8 cellular contexts compared by ENCODE assay signal in the genomic region with DNA sequence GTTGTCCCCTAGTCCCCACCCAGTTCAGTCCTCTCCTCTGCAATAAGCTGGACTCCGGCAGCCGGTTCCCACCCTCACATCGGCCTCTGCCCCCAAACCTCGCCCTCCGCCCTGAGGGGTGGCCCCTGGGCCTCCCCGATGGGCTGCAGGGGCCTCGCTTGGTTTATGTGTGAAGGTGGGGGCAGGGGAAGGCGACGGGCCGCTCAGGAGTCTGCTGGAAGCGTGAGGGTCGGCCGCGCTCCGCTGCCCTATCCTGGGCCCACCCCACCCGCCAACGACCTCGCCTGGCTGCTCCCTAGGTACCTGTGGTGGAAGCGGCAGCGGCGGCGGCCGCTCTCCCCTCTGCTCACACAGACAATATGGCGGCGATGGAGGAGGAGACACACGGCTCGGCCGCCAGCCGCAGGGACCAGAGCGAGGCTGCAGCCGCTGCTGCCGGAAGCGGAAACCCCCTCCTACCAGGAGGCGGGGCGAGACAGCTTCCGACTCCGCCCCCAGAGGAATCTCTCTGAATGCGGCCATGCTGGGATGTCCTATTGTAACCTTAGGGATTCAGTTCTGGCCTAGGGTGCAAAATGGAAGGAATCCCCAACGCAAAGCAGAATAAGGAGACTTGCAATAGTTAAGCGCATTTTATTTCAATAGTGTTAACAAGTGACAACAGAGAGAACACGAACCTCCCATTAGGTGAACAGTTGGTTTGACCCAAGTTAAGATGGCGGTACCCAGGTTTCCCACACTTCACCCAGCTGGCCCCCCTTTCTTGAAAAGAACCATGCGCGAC. TPM values are rescaled to one million over a fixed set of nuclear protein-coding genes. Genes with fewer than 3 reads are reported as not detected.
DNase-seq lines count a peak whose midpoint lies in the region; ATAC-seq and TF ChIP-seq lines count a peak whose summit lies in the region.

A gene (minus strand): TSS at position 422 of the 784 bp plus-strand sequence. CDS start 35,239 bp downstream, outside the sequence.

- peaks cover 44% of the 10 kb centered on the region for H4K20me1 ChIP-seq in smooth muscle cell (ENCODE audit: low read depth)

- H3K27ac ChIP-seq in AG04450 (ENCODE audit: low read depth, low read length) (peak within 1 kb of the TSS; percentile 74), smooth muscle cell (ENCODE audit: low read depth) (peak within 1 kb of the TSS; percentile 71)

- peak within 1 kb of the TSS; percentile 97 for H3K9ac ChIP-seq in smooth muscle cell (ENCODE audit: low read depth)

- peak within 1 kb of the TSS; percentile 94 for H2AFZ ChIP-seq in smooth muscle cell (ENCODE audit: low read depth)

- H3K4me2 ChIP-seq in smooth muscle cell: peak within 1 kb of the TSS; percentile 87

- TF ChIP-seq CTCF in AG04450 (IDR thresholded peaks at IDR 0.05; ENCODE audit: low read depth, low read length) (no peak), WTC11 (IDR thresholded peaks at IDR 0.05) (no peak), cardiac fibroblast (IDR thresholded peaks at IDR 0.05; ENCODE audit: low read depth, low read length) (no peak), smooth muscle cell (IDR thresholded peaks at IDR 0.05; ENCODE audit: borderline replicate concordance, insufficient read depth, poor library complexity, severe bottlenecking) (no peak)

- POLR2A ChIA-PET in AG04450 (lab: Yijun Ruan, JAX) (interaction anchor here (0.5 to 1.3 kb wide), 6 partner anchors 9 to 109 kb away, joined by 3 to 5 read pairs (median 3); no protein-coding TSS in a partner anchor), WTC11 (lab: Charles Lee) (interaction anchor here (0.6 to 1.6 kb wide), 10 partner anchors 8 to 161 kb away, joined by 3 to 6 read pairs (median 4); no protein-coding TSS in a partner anchor)

- H3F3A ChIP-seq in smooth muscle cell (ENCODE audit: low read depth): no peaks in the 10 kb centered on the region

- peaks cover 6% of the 10 kb centered on the region for H3K9me3 ChIP-seq in AG04450 (ENCODE audit: control insufficient read depth, insufficient read depth, low read length)
- no peaks in the 10 kb centered on the region for H3K9me3 ChIP-seq in smooth muscle cell (replicated peaks; ENCODE audit: low read depth)

- H3K79me2 ChIP-seq in smooth muscle cell (ENCODE audit: low read depth): peaks cover 49% of the 10 kb centered on the region

- H3K4me1 Mint-ChIP-seq in WTC11: peaks cover 47% of the 10 kb centered on the region

- DNase-seq in AG04450 (ENCODE audit: low read depth, low spot score) (peak; percentile 85), NCI-H226 (peak; percentile 71), WTC11 (ENCODE audit: low spot score) (peak; percentile 96), cardiac fibroblast (ENCODE audit: low read depth in 2 of 2) (peak; percentile 96 to 97), iPS-NIHi7 (ENCODE audit: extremely low spot score) (peak; percentile 98), smooth muscle cell (lab: John Stamatoyannopoulos, UW; ENCODE audit: unreplicated experiment) (peak; percentile 70)

- H3K27ac Mint-ChIP-seq in WTC11: peak within 1 kb of the TSS; percentile 96

- peak within 1 kb of the TSS; percentile 87 for H3K4me3 Mint-ChIP-seq in WTC11

- H3K27me3 Mint-ChIP-seq in WTC11 (ENCODE audit: low read depth): peaks cover 38% of the 10 kb centered on the region

- peak within 1 kb of the TSS; percentile 85 for H3K4me3 ChIP-seq in AG04450 (ENCODE audit: low read depth, low read length)
- H3K4me3 ChIP-seq in cardiac fibroblast (replicated peaks in 1 of 2; ENCODE audit: low read depth in 2 of 2, low read length in 2 of 2): peak within 1 kb of the TSS; percentile 97 to 99
- H3K4me3 ChIP-seq in smooth muscle cell: peak within 1 kb of the TSS; percentile 98

- WGBS in smooth muscle cell (ENCODE audit: low lambda C conversion rate): 2% methylated on average over 42 of the region's 44 CpGs

- CTCF ChIA-PET in AG04450 (lab: Charles Lee) (interaction anchor here (1.1 to 2.8 kb wide), 5 partner anchors 19 to 196 kb away, joined by 3 to 10 read pairs (median 7); no protein-coding TSS in a partner anchor), WTC11 (lab: Charles Lee) (interaction anchor here (0.6 to 3.4 kb wide), 12 partner anchors 19 to 265 kb away, joined by 3 to 21 read pairs (median 6); a partner anchor contains a TSS)

- peaks cover 13% of the 10 kb centered on the region for H3K4me1 ChIP-seq in smooth muscle cell (ENCODE audit: low read depth)

- peaks cover 12% of the 10 kb centered on the region for H3K9me3 Mint-ChIP-seq in WTC11

- H3K27me3 ChIP-seq in AG04450 (ENCODE audit: control insufficient read depth, insufficient read depth, low read length): peaks cover 5% of the 10 kb centered on the region
- H3K27me3 ChIP-seq in smooth muscle cell (ENCODE audit: low read depth): peaks cover 23% of the 10 kb centered on the region

- peak; percentile 95 for ATAC-seq in GM18909 (IDR thresholded peaks at IDR 0.05; ENCODE audit: poor library complexity, unreplicated experiment)
- peak; percentile 95 for ATAC-seq in HG03175 (IDR thresholded peaks at IDR 0.05; ENCODE audit: unreplicated experiment)
- ATAC-seq in WTC11: peak; percentile 93

- H3K36me3 ChIP-seq in smooth muscle cell (ENCODE audit: low read depth): no peaks in the 10 kb centered on the region

- H3K36me3 Mint-ChIP-seq in WTC11: peaks cover 17% of the 10 kb centered on the region

TF ChIP-seq in WTC11, 78 proteins besides CTCF, POLR2A, EP300 and RAD21 (continues in another document):
- no peak for TF ChIP-seq ZNF423 (CRISPR knock-in tag; IDR thresholded peaks at IDR 0.05)
- TF ChIP-seq JAZF1 (CRISPR knock-in tag; IDR thresholded peaks at IDR 0.05): no peak
- no peak for TF ChIP-seq NFE2L1 (CRISPR knock-in tag; IDR thresholded peaks at IDR 0.05)
- TF ChIP-seq, protein P1, sequence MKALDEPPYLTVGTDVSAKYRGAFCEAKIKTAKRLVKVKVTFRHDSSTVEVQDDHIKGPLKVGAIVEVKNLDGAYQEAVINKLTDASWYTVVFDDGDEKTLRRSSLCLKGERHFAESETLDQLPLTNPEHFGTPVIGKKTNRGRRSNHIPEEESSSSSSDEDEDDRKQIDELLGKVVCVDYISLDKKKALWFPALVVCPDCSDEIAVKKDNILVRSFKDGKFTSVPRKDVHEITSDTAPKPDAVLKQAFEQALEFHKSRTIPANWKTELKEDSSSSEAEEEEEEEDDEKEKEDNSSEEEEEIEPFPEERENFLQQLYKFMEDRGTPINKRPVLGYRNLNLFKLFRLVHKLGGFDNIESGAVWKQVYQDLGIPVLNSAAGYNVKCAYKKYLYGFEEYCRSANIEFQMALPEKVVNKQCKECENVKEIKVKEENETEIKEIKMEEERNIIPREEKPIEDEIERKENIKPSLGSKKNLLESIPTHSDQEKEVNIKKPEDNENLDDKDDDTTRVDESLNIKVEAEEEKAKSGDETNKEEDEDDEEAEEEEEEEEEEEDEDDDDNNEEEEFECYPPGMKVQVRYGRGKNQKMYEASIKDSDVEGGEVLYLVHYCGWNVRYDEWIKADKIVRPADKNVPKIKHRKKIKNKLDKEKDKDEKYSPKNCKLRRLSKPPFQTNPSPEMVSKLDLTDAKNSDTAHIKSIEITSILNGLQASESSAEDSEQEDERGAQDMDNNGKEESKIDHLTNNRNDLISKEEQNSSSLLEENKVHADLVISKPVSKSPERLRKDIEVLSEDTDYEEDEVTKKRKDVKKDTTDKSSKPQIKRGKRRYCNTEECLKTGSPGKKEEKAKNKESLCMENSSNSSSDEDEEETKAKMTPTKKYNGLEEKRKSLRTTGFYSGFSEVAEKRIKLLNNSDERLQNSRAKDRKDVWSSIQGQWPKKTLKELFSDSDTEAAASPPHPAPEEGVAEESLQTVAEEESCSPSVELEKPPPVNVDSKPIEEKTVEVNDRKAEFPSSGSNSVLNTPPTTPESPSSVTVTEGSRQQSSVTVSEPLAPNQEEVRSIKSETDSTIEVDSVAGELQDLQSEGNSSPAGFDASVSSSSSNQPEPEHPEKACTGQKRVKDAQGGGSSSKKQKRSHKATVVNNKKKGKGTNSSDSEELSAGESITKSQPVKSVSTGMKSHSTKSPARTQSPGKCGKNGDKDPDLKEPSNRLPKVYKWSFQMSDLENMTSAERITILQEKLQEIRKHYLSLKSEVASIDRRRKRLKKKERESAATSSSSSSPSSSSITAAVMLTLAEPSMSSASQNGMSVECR (CRISPR knock-in tag; IDR thresholded peaks at IDR 0.05; ENCODE audit: borderline replicate concordance): peak; percentile 47; the same call in 1 of the 2 replicates
- TF ChIP-seq, protein P2, sequence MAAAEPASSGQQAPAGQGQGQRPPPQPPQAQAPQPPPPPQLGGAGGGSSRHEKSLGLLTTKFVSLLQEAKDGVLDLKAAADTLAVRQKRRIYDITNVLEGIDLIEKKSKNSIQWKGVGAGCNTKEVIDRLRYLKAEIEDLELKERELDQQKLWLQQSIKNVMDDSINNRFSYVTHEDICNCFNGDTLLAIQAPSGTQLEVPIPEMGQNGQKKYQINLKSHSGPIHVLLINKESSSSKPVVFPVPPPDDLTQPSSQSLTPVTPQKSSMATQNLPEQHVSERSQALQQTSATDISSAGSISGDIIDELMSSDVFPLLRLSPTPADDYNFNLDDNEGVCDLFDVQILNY (CRISPR knock-in tag; IDR thresholded peaks at IDR 0.05): no peak

RNA-seq across cellular contexts. Expression of the gene that starts here (rescaled TPM):
- polyA plus RNA-seq in AG04450 (2011; rRNA removed): 110 and 136 TPM in 2 replicates
- polyA minus RNA-seq in AG04450 (2011; rRNA and poly(A)+ RNA removed): 150 and 160 TPM in 2 replicates
- 235 to 244 TPM (median 236 TPM) in 3 replicates for total RNA-seq in WTC11 (2021)
- 165 and 205 TPM in 2 replicates for total RNA-seq in smooth muscle cell
- polyA plus RNA-seq in smooth muscle cell: 74.1 and 82.6 TPM in 2 replicates

Comparison
In these comparisons a context has a peak if more than half of its experiments do, and no peak if none do; other contexts are left out.
1. Peak in every context shown above with its lines: DNase-seq, ATAC-seq, H3K4me3 ChIP-seq and H3K27ac ChIP-seq.